ENCODE assay signal across 14 cellular contexts in the genomic region with DNA sequence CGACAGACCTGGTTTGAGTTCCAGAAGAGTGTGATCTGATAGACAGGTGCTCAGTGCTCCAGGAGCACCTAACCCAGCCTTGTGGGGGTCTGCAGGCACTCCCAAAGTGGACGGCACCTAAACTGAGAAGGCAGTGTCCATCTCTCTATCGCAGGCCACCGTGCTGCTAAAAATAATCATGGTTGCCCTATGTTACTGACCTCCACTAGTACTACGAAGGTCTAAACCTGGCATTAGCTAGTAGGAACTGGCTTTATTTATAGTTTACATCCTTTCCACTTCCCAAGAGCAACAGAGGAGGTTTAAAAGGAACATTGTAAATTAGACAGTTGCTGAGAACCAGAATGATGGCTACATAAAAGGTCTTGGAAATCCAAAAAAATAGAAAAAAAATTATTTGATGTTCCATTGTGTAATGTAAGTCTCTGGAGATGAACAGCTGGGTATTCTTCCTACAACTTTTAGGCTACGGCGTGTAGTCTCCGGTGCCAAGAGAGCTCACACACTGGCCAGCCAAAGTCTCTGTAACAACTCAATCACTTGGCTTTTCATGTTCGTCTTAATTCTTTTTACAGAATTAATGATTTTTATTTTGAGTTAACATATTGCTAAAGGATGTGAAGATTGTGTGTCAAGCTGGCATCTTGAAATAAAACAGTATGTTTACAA. TPM values are rescaled to one million over a fixed set of nuclear protein-coding genes. Genes with fewer than 3 reads are reported as not detected.
DNase-seq lines count a peak whose midpoint lies in the region; ATAC-seq, FAIRE-seq and TF ChIP-seq lines count a peak whose summit lies in the region.
"Had no signal": no experiment of that assay in that cellular context is flagged by ENCODE, and none has a peak within 500 bp of the region (broad histone marks: within the 10 kb centered on the region; RNA-seq: fewer than 3 reads in every experiment).

No MANE protein-coding gene starts in this region.

- ATAC-seq in left lung (no peak), HG03457 (IDR thresholded peaks at IDR 0.05; ENCODE audit: unreplicated experiment) (no peak)
- ATAC-seq: activated CD4-positive, alpha-beta T cell treated with anti-CD3 and anti-CD28 coated beads for 36 hours; T-helper 17 cell had no signal

- intact Hi-C loops in left lung (cut with DNase I): no loop called here

- H2AFZ ChIP-seq in smooth muscle cell (ENCODE audit: low read depth): no peak overlapping the region

- no peaks in the 10 kb centered on the region for H3K27me3 ChIP-seq in left lung
- no peaks in the 10 kb centered on the region for H3K27me3 ChIP-seq in smooth muscle cell (ENCODE audit: low read depth)

- peaks cover 82% of the 10 kb centered on the region for H3K79me2 ChIP-seq in smooth muscle cell (ENCODE audit: low read depth)

- no peaks in the 10 kb centered on the region for H3K36me3 ChIP-seq in left lung
- H3K36me3 ChIP-seq in smooth muscle cell (ENCODE audit: low read depth): no peaks in the 10 kb centered on the region

- peaks cover 51% of the 10 kb centered on the region for H3F3A ChIP-seq in smooth muscle cell (ENCODE audit: low read depth)

- WGBS in smooth muscle cell (ENCODE audit: low lambda C conversion rate): 83% methylated on average over 9 of the region's 9 CpGs

- peaks cover 74% of the 10 kb centered on the region for H4K20me1 ChIP-seq in smooth muscle cell (ENCODE audit: low read depth)

- DNase-seq in coronary artery (ENCODE audit: low spot score): no peak
- DNase-seq in left lung: no peak
- DNase-seq in smooth muscle cell (lab: John Stamatoyannopoulos, UW; ENCODE audit: unreplicated experiment): no peak
- DNase-seq in NCI-H510A treated with DMSO at 0.1 percent for 48 hours (lab: John Stamatoyannopoulos, UW): no peak
- DNase-seq in NCI-H226: no peak
- DNase-seq in activated CD4-positive, alpha-beta T cell treated with anti-CD3 and anti-CD28 coated beads, Interleukin-2, amount 50 U/mL, for 48 hours: no peak
- DNase-seq: activated CD4-positive, alpha-beta T cell treated with anti-CD3 and anti-CD28 coated beads for 36 hours; activated naive CD8-positive, alpha-beta T cell treated with anti-CD3 and anti-CD28 coated beads, Interleukin-2, amount 10 ng/mL, durations not matched to agents 7 days and 5 days; NCI-H187 treated with DMSO at 0.1 percent for 48 hours; stimulated activated CD4-positive, alpha-beta T cell treated with anti-CD3 and anti-CD28 coated beads, Interleukin-15, amount 100 ng/mL, for 24 hours; T-helper 17 cell had no signal

- H3K4me2 ChIP-seq in smooth muscle cell: no peak overlapping the region

- H3K4me1 ChIP-seq in left lung: peaks cover 24 to 62% of the 10 kb centered on the region in 2 donors
- H3K4me1 ChIP-seq in smooth muscle cell (ENCODE audit: low read depth): peaks cover 46% of the 10 kb centered on the region

- TF ChIP-seq CTCF in coronary artery (IDR thresholded peaks at IDR 0.05) (no peak), left lung (IDR thresholded peaks at IDR 0.05) (no peak), smooth muscle cell (IDR thresholded peaks at IDR 0.05; ENCODE audit: borderline replicate concordance, insufficient read depth, poor library complexity, severe bottlenecking) (no peak)

- H3K27ac ChIP-seq in coronary artery: peak overlapping the region; percentile 46 to 79
- peak overlapping the region; percentile 14 to 30 for H3K27ac ChIP-seq in left lung
- peak overlapping the region; percentile 88 for H3K27ac ChIP-seq in smooth muscle cell (ENCODE audit: low read depth)

- H3K9me3 ChIP-seq in left lung: no peaks in the 10 kb centered on the region
- H3K9me3 ChIP-seq in smooth muscle cell (replicated peaks; ENCODE audit: low read depth): no peaks in the 10 kb centered on the region

- H3K9ac ChIP-seq in smooth muscle cell (ENCODE audit: low read depth): no peak overlapping the region

- peak; percentile 74 for FAIRE-seq in A204.1 (lab: Jason Lieb, UNC)
- FAIRE-seq: G401.6 had no signal

- H3K4me3 ChIP-seq in coronary artery (peak overlapping the region; percentile 25), left lung (no peak overlapping the region), smooth muscle cell (no peak overlapping the region)

RNA-seq across cellular contexts. Expression of a gene that starts 27.3 kb away (rescaled TPM):
- total RNA-seq in left lung (10 to 100 TPM; 96.1 to 97.3 TPM), smooth muscle cell (150 and 156 TPM in 2 replicates)
- polyA plus RNA-seq in smooth muscle cell: 45.7 and 79.1 TPM in 2 replicates

Comparison
In these comparisons a context has a peak if more than half of its experiments do, and no peak if none do; other contexts are left out.
1. H3K27ac ChIP-seq: peak in every context shown above with its lines; median percentile 88 in smooth muscle cell; 62 in coronary artery; 22 in left lung.